Comparison of ENCODE assay signal across 11 cellular contexts in the genomic region with DNA sequence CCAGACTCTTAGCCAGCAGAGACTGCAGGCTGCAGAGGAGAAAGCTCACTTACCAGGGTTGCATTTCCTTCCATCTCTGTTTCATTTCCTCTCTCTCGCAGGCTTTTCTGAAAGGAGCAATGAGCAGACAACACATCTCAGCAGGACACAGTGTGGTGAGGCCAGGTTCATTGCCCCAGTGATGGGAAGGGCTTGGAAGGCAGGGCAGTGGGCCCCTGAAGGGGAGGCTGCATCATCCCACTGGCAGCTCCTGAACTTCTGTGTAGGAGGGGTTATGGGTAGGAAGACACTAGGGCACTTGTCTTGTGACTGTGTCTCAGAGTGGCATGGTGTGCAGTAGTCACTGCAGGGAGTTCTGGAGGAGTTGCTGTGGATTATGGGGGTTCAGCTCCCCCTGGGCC.
DNase-seq lines count a peak whose midpoint lies in the region; ATAC-seq and TF ChIP-seq lines count a peak whose summit lies in the region.
"Had no signal": no experiment of that assay in that cellular context is flagged by ENCODE, and none has a peak within 500 bp of the region (broad histone marks: within the 10 kb centered on the region; RNA-seq: fewer than 3 reads in every experiment).

No MANE protein-coding gene starts in this region.

- ATAC-seq in GM18508 (IDR thresholded peaks at IDR 0.05; ENCODE audit: insufficient read depth, unreplicated experiment), result peak; percentile 93
- ATAC-seq in GM21447 (IDR thresholded peaks at IDR 0.05; ENCODE audit: unreplicated experiment), result peak; percentile 98
- ATAC-seq in HG03175 (IDR thresholded peaks at IDR 0.05; ENCODE audit: unreplicated experiment), result peak; percentile 95
- ATAC-seq in foreskin keratinocyte, result peak; percentile 15
- ATAC-seq: K562 had no signal

- TF ChIP-seq CTCF in foreskin keratinocyte (conservative IDR thresholded peaks at IDR 0.05), result no peak

- no peak overlapping the region for H3K27ac ChIP-seq in foreskin keratinocyte
- H3K27ac ChIP-seq: SJSA1 had no signal

- no peaks in the 10 kb centered on the region for H3K27me3 ChIP-seq in foreskin keratinocyte
- H3K27me3 ChIP-seq: SJSA1 had no signal

- no peaks in the 10 kb centered on the region for H3K4me1 ChIP-seq in foreskin keratinocyte
- H3K4me1 ChIP-seq: SJSA1 had no signal

- DNase-seq in foreskin keratinocyte (no peak), T-helper 2 cell (no peak), HK-2 (ENCODE audit: unreplicated experiment) (no peak), DMS 273 (lab: John Stamatoyannopoulos, UW; ENCODE audit: unreplicated experiment) (no peak)
- no peak for DNase-seq in activated CD4-positive, CD25-positive, alpha-beta regulatory T cell (lab: John Stamatoyannopoulos, UW)
- DNase-seq: EL had no signal

Comparison
In these comparisons a context has a peak if more than half of its experiments do, and no peak if none do; other contexts are left out.
1. ATAC-seq: peak in every context shown above with its lines; median percentile 98 in GM21447; 95 in HG03175; 93 in GM18508; 15 in foreskin keratinocyte.